14 cellular contexts compared by ENCODE assay signal in the genomic region with DNA sequence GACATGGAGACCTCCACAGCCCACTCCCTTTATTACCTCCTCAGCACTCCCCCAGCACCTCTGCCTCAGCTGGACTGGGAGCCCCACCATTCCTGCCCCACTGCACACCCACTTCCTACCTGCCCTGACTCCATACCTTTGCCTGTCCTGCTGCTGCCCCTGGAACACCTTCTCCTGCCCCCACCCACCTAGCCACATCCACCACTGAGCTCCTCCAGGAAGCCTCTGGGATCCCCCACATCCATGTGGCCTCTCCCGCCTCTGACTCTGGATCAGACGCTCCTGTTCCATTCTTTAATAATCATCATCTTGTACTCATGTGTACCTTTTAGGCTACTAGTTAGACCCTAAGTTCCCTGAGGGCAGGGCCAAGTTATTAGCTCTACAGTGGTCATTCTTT. TPM values are rescaled to one million over a fixed set of nuclear protein-coding genes. Genes with fewer than 3 reads are reported as not detected.
A peak's percentile ranks its signal among the peaks of the same experiment; 100 is the strongest.
DNase-seq lines count a peak whose midpoint lies in the region; ATAC-seq and TF ChIP-seq lines count a peak whose summit lies in the region.
"Had no signal": no experiment of that assay in that cellular context is flagged by ENCODE, and none has a peak within 500 bp of the region (broad histone marks: within the 10 kb centered on the region; RNA-seq: fewer than 3 reads in every experiment).

No MANE protein-coding gene starts in this region.

- no peaks in the 10 kb centered on the region for H3K9me3 Mint-ChIP-seq in CD4-positive, alpha-beta memory T cell
- H3K9me3 Mint-ChIP-seq: central memory CD8-positive, alpha-beta T cell had no signal

- TF ChIP-seq CTCF in RWPE1 (conservative IDR thresholded peaks at IDR 0.05; ENCODE audit: low read depth) (no peak), psoas muscle (IDR thresholded peaks at IDR 0.05) (no peak)

- no peak for DNase-seq in CD4-positive, alpha-beta memory T cell
- DNase-seq in RWPE1 (ENCODE audit: low spot score) (no peak), epithelial cell of prostate (ENCODE audit: low read depth, low spot score) (no peak), psoas muscle (no peak), NCI-H748 treated with DMSO at 0.1 percent for 48 hours (lab: John Stamatoyannopoulos, UW) (no peak)
- DNase-seq: MM.1S; stimulated activated naive CD4-positive, alpha-beta T cell treated with Interleukin-2 at 50 U/mL for 16 hours; T1000 had no signal

- H3K4me3 Mint-ChIP-seq in CD4-positive, alpha-beta memory T cell: no peak overlapping the region
- H3K4me3 Mint-ChIP-seq: central memory CD8-positive, alpha-beta T cell had no signal

- H3K36me3 Mint-ChIP-seq in CD4-positive, alpha-beta memory T cell: peaks cover 8 to 30% of the 10 kb centered on the region in 2 donors

- H3K4me1 ChIP-seq in CD4-positive, alpha-beta memory T cell (ENCODE audit: insufficient read depth, low read length): peaks cover 31% of the 10 kb centered on the region
- peaks cover 51% of the 10 kb centered on the region for H3K4me1 ChIP-seq in psoas muscle

- ATAC-seq in psoas muscle (no peak), GM18861 (IDR thresholded peaks at IDR 0.05; ENCODE audit: unreplicated experiment) (no peak), GM21737 (IDR thresholded peaks at IDR 0.05; ENCODE audit: unreplicated experiment) (no peak), GM18519 (IDR thresholded peaks at IDR 0.05; ENCODE audit: low FRiP score, unreplicated experiment) (no peak)
- ATAC-seq: Panc1 had no signal

- intact Hi-C loops in CD4-positive, alpha-beta memory T cell (cut with micrococcal nuclease): no loop called here
- intact Hi-C loops in psoas muscle (cut with DNase I): no loop called here

- H3K4me1 Mint-ChIP-seq in CD4-positive, alpha-beta memory T cell: peaks cover 31 to 49% (median 37%) of the 10 kb centered on the region in 4 donors

- H3K27ac ChIP-seq in CD4-positive, alpha-beta memory T cell (ENCODE audit: low read depth, low read length): no peak overlapping the region
- H3K27ac ChIP-seq in RWPE1 (peak overlapping the region; percentile 60), epithelial cell of prostate (peak overlapping the region; percentile 97), psoas muscle (peak overlapping the region; percentile 93)
- H3K27ac ChIP-seq: neutrophil had no signal

- no peaks in the 10 kb centered on the region for H3K27me3 ChIP-seq in CD4-positive, alpha-beta memory T cell (ENCODE audit: insufficient read depth, low read length)
- no peaks in the 10 kb centered on the region for H3K27me3 ChIP-seq in psoas muscle (ENCODE audit: insufficient read depth in 3 of 3, low read length in 2 of 3)
- H3K27me3 ChIP-seq: neutrophil had no signal

- H3K27me3 Mint-ChIP-seq in CD4-positive, alpha-beta memory T cell: no peaks in the 10 kb centered on the region
- H3K27me3 Mint-ChIP-seq: central memory CD8-positive, alpha-beta T cell had no signal

- H3K9me3 ChIP-seq in CD4-positive, alpha-beta memory T cell (ENCODE audit: control insufficient read depth in 1 of 2, low read length in 2 of 2): no peaks in the 10 kb centered on the region
- no peaks in the 10 kb centered on the region for H3K9me3 ChIP-seq in psoas muscle
- H3K9me3 ChIP-seq: neutrophil had no signal

- WGBS in psoas muscle, 3 donors: 88 to 97% (median 96%) methylated on average over 2 of the region's 2 CpGs

- H3K4me3 ChIP-seq in CD4-positive, alpha-beta memory T cell (ENCODE audit: low read length in 2 of 2): no peak overlapping the region
- H3K4me3 ChIP-seq in psoas muscle: no peak overlapping the region

- POLR2A ChIA-PET in CD4-positive, alpha-beta memory T cell (lab: Charles Lee; ENCODE audit: partially characterized antibody): no interaction called here
- POLR2A ChIA-PET in RWPE1 (lab: Yijun Ruan, JAX; ENCODE audit: low non-redundant PET): no interaction called here

- no peaks in the 10 kb centered on the region for H3K36me3 ChIP-seq in CD4-positive, alpha-beta memory T cell (ENCODE audit: insufficient read depth, low read length)
- no peaks in the 10 kb centered on the region for H3K36me3 ChIP-seq in psoas muscle (ENCODE audit: insufficient read depth in 1 of 2, low read depth in 1 of 2)
- H3K36me3 ChIP-seq: neutrophil had no signal

- H3K27ac Mint-ChIP-seq in CD4-positive, alpha-beta memory T cell: peak overlapping the region in 6 of 7 donors; percentile 48 to 97 (median 87)

- CTCF ChIA-PET in CD4-positive, alpha-beta memory T cell (lab: Charles Lee; ENCODE audit: partially characterized antibody): no interaction called here
- CTCF ChIA-PET in RWPE1 (lab: Yijun Ruan, JAX): no interaction called here

RNA-seq across cellular contexts. Expression of a gene that starts 2.2 kb away (rescaled TPM):
- total RNA-seq in CD4-positive, alpha-beta memory T cell: under 1 TPM; 0.61 to 0.94 TPM
- 1 to 10 TPM; 1.5 to 2.2 TPM for polyA plus RNA-seq in CD4-positive, alpha-beta memory T cell
- total RNA-seq in psoas muscle: 1 to 10 TPM; 1.6 to 3.2 (median 1.9) TPM
- polyA plus RNA-seq in psoas muscle: 10 to 100 TPM in 1 of 3 donors, 1 to 10 TPM in 2; 1.9 to 10.5 (median 2.2) TPM
